8 cellular contexts compared by ENCODE assay signal in the genomic region with DNA sequence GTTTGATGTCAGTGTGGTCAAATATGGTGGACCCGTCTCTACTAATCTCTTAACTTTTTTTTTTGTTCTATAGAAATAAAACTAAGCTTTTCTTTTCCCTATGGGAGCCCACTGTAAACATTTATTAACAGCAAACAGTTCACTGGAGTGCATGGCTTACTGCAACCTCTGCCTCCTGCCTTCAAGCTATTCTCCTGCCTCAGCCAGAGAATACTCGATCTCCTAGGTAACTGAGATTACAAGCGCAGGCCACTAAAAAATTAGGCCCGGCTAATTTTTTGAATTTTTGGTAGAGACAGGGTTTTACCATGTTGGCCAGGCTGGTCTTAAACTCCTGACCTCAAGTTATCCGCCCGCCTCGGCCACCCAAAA.
DNase-seq lines count a peak whose midpoint lies in the region; ATAC-seq and TF ChIP-seq lines count a peak whose summit lies in the region.
"Not testable (repeated sequence)": the region's sequence is repeated elsewhere in the genome, so short reads cannot be mapped to it uniquely, and the experiment has no call there.

No MANE protein-coding gene starts in this region.

- peaks cover 25 to 40% (median 39%) of the 10 kb centered on the region in 3 donors for H3K4me1 Mint-ChIP-seq in CD8-positive, alpha-beta memory T cell
- peaks cover 31% of the 10 kb centered on the region for H3K4me1 Mint-ChIP-seq in activated naive CD4-positive, alpha-beta T cell treated with anti-CD3 and anti-CD28 coated beads for 36 hours (ENCODE audit: low read depth)
- H3K4me1 Mint-ChIP-seq in immature natural killer cell = peaks cover 24 to 39% of the 10 kb centered on the region in 2 donors

- H3K4me3 Mint-ChIP-seq in CD8-positive, alpha-beta memory T cell = peak overlapping the region; percentile 92 to 99 (median 98)
- peak overlapping the region; percentile 87 for H3K4me3 Mint-ChIP-seq in activated naive CD4-positive, alpha-beta T cell treated with anti-CD3 and anti-CD28 coated beads for 36 hours
- H3K4me3 Mint-ChIP-seq in immature natural killer cell = peak overlapping the region; percentile 93 to 99 (median 99)

- CTCF ChIA-PET in CD8-positive, alpha-beta memory T cell (lab: Charles Lee); activated naive CD4-positive, alpha-beta T cell treated with anti-CD3 and anti-CD28 coated beads for 36 hours (lab: Charles Lee): not testable (repeated sequence)

- H3K9me3 ChIP-seq in CD8-positive, alpha-beta memory T cell (ENCODE audit: low read length); RWPE2 (ENCODE audit: severe bottlenecking); neuron (ENCODE audit: low read length); thoracic aorta: not testable (repeated sequence)

- not testable (repeated sequence) for H3K4me1 ChIP-seq in CD8-positive, alpha-beta memory T cell (ENCODE audit: insufficient read depth, low read length); RWPE2 (ENCODE audit: insufficient read depth, poor library complexity, severe bottlenecking); neuron (ENCODE audit: insufficient read depth, low read length); thoracic aorta (ENCODE audit: control insufficient read depth in 1 of 2, low read depth in 2 of 2)

- peak overlapping the region; percentile 95 for H2AFZ ChIP-seq in neuron (ENCODE audit: low read depth, low read length)

- H3K27me3 ChIP-seq in CD8-positive, alpha-beta memory T cell (ENCODE audit: insufficient read depth, low read length, poor library complexity, severe bottlenecking); HL-60 (ENCODE audit: insufficient read depth, poor library complexity, severe bottlenecking); RWPE2 (ENCODE audit: insufficient read depth, poor library complexity, severe bottlenecking); dorsolateral prefrontal cortex; neuron (ENCODE audit: insufficient read depth, low read length); thoracic aorta (replicated peaks; ENCODE audit: insufficient read depth): not testable (repeated sequence)

- H3K36me3 Mint-ChIP-seq in CD8-positive, alpha-beta memory T cell = peaks cover 0 to 16% (median under 1%) of the 10 kb centered on the region in 3 donors
- not testable (repeated sequence) for H3K36me3 Mint-ChIP-seq in activated naive CD4-positive, alpha-beta T cell treated with anti-CD3 and anti-CD28 coated beads for 36 hours (ENCODE audit: low read depth); immature natural killer cell

- intact Hi-C loops in activated naive CD4-positive, alpha-beta T cell treated with anti-CD3 and anti-CD28 coated beads for 36 hours (cut with micrococcal nuclease) = loop anchor here (2.0 kb wide), 1 partner anchor 30 kb away; no protein-coding TSS in a partner anchor
- intact Hi-C loops in dorsolateral prefrontal cortex (cut with DNase I) = not testable (repeated sequence)

- not testable (repeated sequence) for H3K36me3 ChIP-seq in CD8-positive, alpha-beta memory T cell (ENCODE audit: insufficient read depth, low read length); RWPE2 (ENCODE audit: low read depth); neuron (ENCODE audit: insufficient read depth, low read length); thoracic aorta

- H3K27ac ChIP-seq in CD8-positive, alpha-beta memory T cell (ENCODE audit: low read depth, low read length) = peak overlapping the region; percentile 95
- peak overlapping the region; percentile 91 for H3K27ac ChIP-seq in HL-60 (replicated peaks)
- H3K27ac ChIP-seq in RWPE2 (ENCODE audit: poor library complexity, severe bottlenecking); thoracic aorta: not testable (repeated sequence)
- H3K27ac ChIP-seq in dorsolateral prefrontal cortex = peak overlapping the region in 19 of 59 donors; percentile 65 to 91 (median 83)

- peak overlapping the region; percentile 88 to 100 (median 100) for H3K27ac Mint-ChIP-seq in CD8-positive, alpha-beta memory T cell
- peak overlapping the region; percentile 99 for H3K27ac Mint-ChIP-seq in activated naive CD4-positive, alpha-beta T cell treated with anti-CD3 and anti-CD28 coated beads for 36 hours
- H3K27ac Mint-ChIP-seq in immature natural killer cell = peak overlapping the region; percentile 94 to 100 (median 100)

- not testable (repeated sequence) for H3K27me3 Mint-ChIP-seq in CD8-positive, alpha-beta memory T cell; activated naive CD4-positive, alpha-beta T cell treated with anti-CD3 and anti-CD28 coated beads for 36 hours (ENCODE audit: low read depth)
- H3K27me3 Mint-ChIP-seq in immature natural killer cell (ENCODE audit: low read depth in 3 of 3) = peaks cover 3 to 16% (median 7%) of the 10 kb centered on the region in 3 donors

- H3K9me3 Mint-ChIP-seq in CD8-positive, alpha-beta memory T cell; activated naive CD4-positive, alpha-beta T cell treated with anti-CD3 and anti-CD28 coated beads for 36 hours; immature natural killer cell: not testable (repeated sequence)

- not testable (repeated sequence) for TF ChIP-seq CTCF in HL-60 (IDR thresholded peaks at IDR 0.05; ENCODE audit: insufficient read depth, low read length); RWPE2 (IDR thresholded peaks at IDR 0.05; ENCODE audit: poor library complexity, severe bottlenecking); dorsolateral prefrontal cortex (IDR thresholded peaks at IDR 0.05 in 54 of 56, conservative IDR thresholded peaks at IDR 0.05 in 2 of 56; ENCODE audit: low read depth in 1 of 56, partially characterized antibody in 56 of 56); thoracic aorta (IDR thresholded peaks at IDR 0.05)

- ATAC-seq in RWPE2 (ENCODE audit: low read depth); thoracic aorta (ENCODE audit: insufficient number of reproducible peaks, low FRiP score, low read depth): not testable (repeated sequence)

- POLR2A ChIA-PET in CD8-positive, alpha-beta memory T cell (lab: Charles Lee) = interaction anchor here (1.4 kb wide), 1 partner anchor 30 kb away, joined by 5 read pairs; no protein-coding TSS in a partner anchor

- peak overlapping the region; percentile 67 for H3K4me3 ChIP-seq in CD8-positive, alpha-beta memory T cell (ENCODE audit: low read length)
- H3K4me3 ChIP-seq in HL-60 (replicated peaks; ENCODE audit: insufficient read depth, low read length) = peak overlapping the region; percentile 48
- peak overlapping the region; percentile 40 for H3K4me3 ChIP-seq in RWPE2 (ENCODE audit: severe bottlenecking)
- H3K4me3 ChIP-seq in dorsolateral prefrontal cortex = peak overlapping the region in 52 of 59 donors; percentile 57 to 84 (median 70)
- peak overlapping the region; percentile 74 for H3K4me3 ChIP-seq in neuron (ENCODE audit: low read length)
- peak overlapping the region; percentile 79 for H3K4me3 ChIP-seq in thoracic aorta

- not testable (repeated sequence) for DNase-seq in CD8-positive, alpha-beta memory T cell; HL-60 (ENCODE audit: low read depth in 1 of 2, low spot score in 1 of 2); RWPE2 (ENCODE audit: low spot score); activated naive CD4-positive, alpha-beta T cell treated with anti-CD3 and anti-CD28 coated beads for 36 hours; dorsolateral prefrontal cortex; immature natural killer cell; thoracic aorta (ENCODE audit: low spot score)
